ENCODE assay signal across 8 cellular contexts in genomic region chr11:77637345-77638165, GRCh38. TPM values are rescaled to one million over a fixed set of nuclear protein-coding genes. Genes with fewer than 3 reads are reported as not detected.
A peak's percentile ranks its signal among the peaks of the same experiment; 100 is the strongest.
DNase-seq lines count a peak whose midpoint lies in the region; ATAC-seq and TF ChIP-seq lines count a peak whose summit lies in the region.

A gene with protein sequence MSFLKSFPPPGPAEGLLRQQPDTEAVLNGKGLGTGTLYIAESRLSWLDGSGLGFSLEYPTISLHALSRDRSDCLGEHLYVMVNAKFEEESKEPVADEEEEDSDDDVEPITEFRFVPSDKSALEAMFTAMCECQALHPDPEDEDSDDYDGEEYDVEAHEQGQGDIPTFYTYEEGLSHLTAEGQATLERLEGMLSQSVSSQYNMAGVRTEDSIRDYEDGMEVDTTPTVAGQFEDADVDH (minus strand): TSS chr11:77637794. CDS start chr11:77637714, 80 bp downstream.

- peaks cover 7% of the 10 kb centered on the region; the same call in 1 of the 2 replicates for H3K4me1 ChIP-seq in GM23338 (ENCODE audit: insufficient read depth)

- peak within 1 kb of the TSS; percentile 78 for H3K4me2 ChIP-seq in GM23338

- peak; percentile 89 for DNase-seq in Daoy (ENCODE audit: low read depth)
- peak; percentile 95 for DNase-seq in GM23338 (ENCODE audit: low spot score)
- peak; percentile 60 for DNase-seq in LNCaP clone FGC (ENCODE audit: low read depth)
- DNase-seq in activated effector memory CD4-positive, alpha-beta T cell treated with Interleukin-2 at 50 U/mL for 16 hours = peak; percentile 76
- DNase-seq in fibroblast of the conjunctiva (ENCODE audit: low read depth) = peak; percentile 78
- peak; percentile 73 for DNase-seq in nephron progenitor cell
- DNase-seq in stimulated activated naive CD8-positive, alpha-beta T cell treated with anti-CD3 and anti-CD28 coated beads, Interleukin-15, amount 100 ng/mL, for 72 hours = peak; percentile 74 to 86

- H3K27ac Mint-ChIP-seq in GM23338 (peak within 1 kb of the TSS; percentile 96), nephron progenitor cell (peak within 1 kb of the TSS; percentile 96)
- H3K27ac Mint-ChIP-seq in stimulated activated naive CD8-positive, alpha-beta T cell treated with anti-CD3 and anti-CD28 coated beads, Interleukin-15, amount 100 ng/mL, for 72 hours = peak within 1 kb of the TSS; percentile 93 to 95

- H3K36me3 Mint-ChIP-seq in GM23338 (ENCODE audit: low read depth) (peaks cover 23% of the 10 kb centered on the region), nephron progenitor cell (ENCODE audit: low read depth) (peaks cover 40% of the 10 kb centered on the region)

- H3K9me3 Mint-ChIP-seq in GM23338 = no peaks in the 10 kb centered on the region; the same call in 1 of the 3 replicates
- peaks cover 42% of the 10 kb centered on the region for H3K9me3 Mint-ChIP-seq in nephron progenitor cell
- no peaks in the 10 kb centered on the region for H3K9me3 Mint-ChIP-seq in stimulated activated naive CD8-positive, alpha-beta T cell treated with anti-CD3 and anti-CD28 coated beads, Interleukin-15, amount 100 ng/mL, for 72 hours

- H2AFZ ChIP-seq in GM23338 = peak within 1 kb of the TSS; percentile 67

- TF ChIP-seq CTCF in GM23338 (conservative IDR thresholded peaks at IDR 0.05; ENCODE audit: low read depth in 2 of 2) = no peak
- no peak for TF ChIP-seq CTCF in LNCaP clone FGC (IDR thresholded peaks at IDR 0.05; ENCODE audit: control insufficient read depth, extremely low read depth, insufficient read depth)
- TF ChIP-seq CTCF in nephron progenitor cell (IDR thresholded peaks at IDR 0.05) = no peak

- no peaks in the 10 kb centered on the region for H3F3A ChIP-seq in GM23338 (replicated peaks; ENCODE audit: low read depth)

- peaks cover 50% of the 10 kb centered on the region for H3K79me2 ChIP-seq in GM23338 (replicated peaks; ENCODE audit: insufficient read depth)

- H3K4me3 ChIP-seq in GM23338 (peak within 1 kb of the TSS; percentile 78), LNCaP clone FGC (ENCODE audit: low read depth, low read length) (peak within 1 kb of the TSS; percentile 81)

- no peaks in the 10 kb centered on the region for H3K9me2 ChIP-seq in GM23338 (ENCODE audit: insufficient read depth)

- H4K20me1 ChIP-seq in GM23338 (replicated peaks; ENCODE audit: insufficient read depth) = peaks cover 9% of the 10 kb centered on the region; the same call in 1 of the 2 replicates

- H3K27me3 ChIP-seq in GM23338 (ENCODE audit: insufficient read depth) = no peaks in the 10 kb centered on the region

- H3K4me1 Mint-ChIP-seq in GM23338 = peaks cover 17% of the 10 kb centered on the region
- H3K4me1 Mint-ChIP-seq in nephron progenitor cell = peaks cover 31% of the 10 kb centered on the region
- peaks cover 31% of the 10 kb centered on the region for H3K4me1 Mint-ChIP-seq in stimulated activated naive CD8-positive, alpha-beta T cell treated with anti-CD3 and anti-CD28 coated beads, Interleukin-15, amount 100 ng/mL, for 72 hours

- peak; percentile 94 for TF ChIP-seq POLR2A in Raji (IDR thresholded peaks at IDR 0.05; ENCODE audit: insufficient read depth, low read depth, low read length)

- H3K27me3 Mint-ChIP-seq in GM23338 (ENCODE audit: insufficient read depth, low read depth, poor library complexity) (peaks cover 3% of the 10 kb centered on the region), nephron progenitor cell (ENCODE audit: low read depth, poor library complexity) (peaks cover 9% of the 10 kb centered on the region)
- no peaks in the 10 kb centered on the region for H3K27me3 Mint-ChIP-seq in stimulated activated naive CD8-positive, alpha-beta T cell treated with anti-CD3 and anti-CD28 coated beads, Interleukin-15, amount 100 ng/mL, for 72 hours

- H3K27ac ChIP-seq in GM23338 (ENCODE audit: low read depth) = peak within 1 kb of the TSS; percentile 76

- H3K36me3 ChIP-seq in GM23338 (ENCODE audit: insufficient read depth) = no peaks in the 10 kb centered on the region

- ATAC-seq in GM23338 = peak; percentile 98
- ATAC-seq in stimulated activated naive CD8-positive, alpha-beta T cell treated with anti-CD3 and anti-CD28 coated beads, Interleukin-15, amount 100 ng/mL, for 72 hours = peak; percentile 99

- H3K4me3 Mint-ChIP-seq in GM23338 = peak within 1 kb of the TSS; percentile 88
- peak within 1 kb of the TSS; percentile 95 for H3K4me3 Mint-ChIP-seq in nephron progenitor cell
- peak within 1 kb of the TSS; percentile 94 for H3K4me3 Mint-ChIP-seq in stimulated activated naive CD8-positive, alpha-beta T cell treated with anti-CD3 and anti-CD28 coated beads, Interleukin-15, amount 100 ng/mL, for 72 hours

TF ChIP-seq in GM23338, 12 proteins besides CTCF, POLR2A, EP300 and RAD21 (continues in another document):
- TF ChIP-seq ZNF114 (CRISPR knock-in tag; IDR thresholded peaks at IDR 0.05) = no peak
- TF ChIP-seq EZH2phosphoT487 (IDR thresholded peaks at IDR 0.05; ENCODE audit: unreplicated experiment) = no peak
- no peak for TF ChIP-seq REST (IDR thresholded peaks at IDR 0.05; ENCODE audit: unreplicated experiment)
- TF ChIP-seq JUNB (IDR thresholded peaks at IDR 0.05; ENCODE audit: unreplicated experiment) = no peak
- TF ChIP-seq ZNF331 (CRISPR knock-in tag; IDR thresholded peaks at IDR 0.05; ENCODE audit: low read depth) = no peak
- TF ChIP-seq STAT1 (IDR thresholded peaks at IDR 0.05; ENCODE audit: unreplicated experiment) = no peak
- peak; percentile 91 for TF ChIP-seq POLR2AphosphoS5 (IDR thresholded peaks at IDR 0.05; ENCODE audit: low read depth)

RNA-seq across cellular contexts. Expression of the gene that starts here (rescaled TPM):
- 236 and 286 TPM in 2 replicates for total RNA-seq in Daoy (2014; rRNA removed; shearing (Covaris generic))
- 204 and 208 TPM in 2 replicates for total RNA-seq in GM23338 (2014; rRNA removed; shearing (Covaris generic))
- polyA plus RNA-seq in GM23338 (2016; fragmentation: Nextera tagmentation; extraction: Ambion mirVana) = 131 and 160 TPM in 2 replicates

Comparison
In these comparisons a context has a peak if more than half of its experiments do, and no peak if none do; other contexts are left out.
1. Peak in every context shown above with its lines: DNase-seq, ATAC-seq, H3K4me3 ChIP-seq and H3K27ac ChIP-seq.